ENCODE assay signal across 23 cellular contexts in the genomic region with DNA sequence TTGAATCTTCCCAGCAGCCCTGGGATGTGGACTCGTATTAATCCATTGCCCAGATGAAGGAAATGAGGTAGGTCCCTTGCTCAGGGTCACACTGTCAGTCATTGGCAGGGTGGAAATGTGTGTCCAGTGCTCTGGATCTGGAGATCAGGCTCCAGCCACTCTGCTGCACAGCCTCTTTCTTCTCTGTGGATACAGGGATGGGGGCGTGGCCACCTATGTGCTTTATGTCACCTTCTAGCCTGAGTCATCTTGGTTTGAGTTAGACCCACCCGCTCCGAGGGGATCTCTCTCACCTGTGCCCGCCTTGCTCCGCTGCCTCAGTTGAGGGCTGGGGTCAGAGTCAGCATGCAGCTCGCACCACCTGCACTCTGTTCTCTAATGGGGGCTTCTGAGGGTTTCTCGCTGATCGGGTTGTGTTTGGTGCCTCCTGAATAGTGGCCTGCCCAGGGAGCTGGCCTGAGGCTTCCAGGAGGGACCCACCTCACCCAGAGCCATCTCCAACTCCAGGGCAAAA.
"Had no signal": no experiment of that assay in that cellular context is flagged by ENCODE, and none has a peak within 500 bp of the region (broad histone marks: within the 10 kb centered on the region; RNA-seq: fewer than 3 reads in every experiment).

No MANE protein-coding gene starts in this region.

- H3K27me3 Mint-ChIP-seq: activated CD4-positive, alpha-beta T cell treated with anti-CD3 and anti-CD28 coated beads for 36 hours; activated naive CD8-positive, alpha-beta T cell treated with anti-CD3 and anti-CD28 coated beads for 36 hours; T-cell had no signal

- H3K27ac Mint-ChIP-seq: activated CD4-positive, alpha-beta T cell treated with anti-CD3 and anti-CD28 coated beads for 36 hours; activated naive CD8-positive, alpha-beta T cell treated with anti-CD3 and anti-CD28 coated beads for 36 hours; activated T-helper 1 cell treated with anti-CD3 and anti-CD28 coated beads, Interleukin-12 subunit alpha, Interleukin-12 subunit beta, Interleukin-2, Interleukin-4 antibody, amounts not matched to agents 30 ng/mL and 10 ng/mL and 1 ng/mL, durations not matched to agents 14 hours and 24 hours and 36 hours; immature natural killer cell; natural killer cell; T-cell; WTC11 had no signal

- H3K4me1 ChIP-seq: colonic mucosa, parathyroid adenoma, uterus had no signal

- H3K9me3 ChIP-seq: colonic mucosa, neutrophil, transverse colon, uterus had no signal

- H3K4me3 ChIP-seq: colonic mucosa, transverse colon, uterus had no signal

- H3K36me3 Mint-ChIP-seq: activated naive CD8-positive, alpha-beta T cell treated with anti-CD3 and anti-CD28 coated beads for 36 hours; natural killer cell had no signal

- H2AFZ ChIP-seq: parathyroid adenoma had no signal

- H3K4me1 Mint-ChIP-seq: immature natural killer cell had no signal

- H3K4me3 Mint-ChIP-seq: activated CD4-positive, alpha-beta T cell treated with anti-CD3 and anti-CD28 coated beads for 36 hours; activated naive CD8-positive, alpha-beta T cell treated with anti-CD3 and anti-CD28 coated beads for 36 hours; activated T-helper 1 cell treated with anti-CD3 and anti-CD28 coated beads, Interleukin-12 subunit alpha, Interleukin-12 subunit beta, Interleukin-2, Interleukin-4 antibody, amounts not matched to agents 30 ng/mL and 10 ng/mL and 1 ng/mL, durations not matched to agents 14 hours and 24 hours and 36 hours; immature natural killer cell; natural killer cell; T-cell; WTC11 had no signal

- DNase-seq: activated CD4-positive, alpha-beta T cell treated with anti-CD3 and anti-CD28 coated beads for 36 hours; activated CD4-positive, alpha-beta T cell treated with anti-CD3 and anti-CD28 coated beads, Interleukin-2, amount 50 U/mL, for 48 hours; activated gamma-delta T cell treated with Interleukin-2 at 50 U/mL for 16 hours; activated naive CD8-positive, alpha-beta T cell treated with anti-CD3 and anti-CD28 coated beads for 36 hours; activated T-cell treated with anti-CD3 and anti-CD28 coated beads for 4 hours; amniotic stem cell; central memory CD4-positive, alpha-beta T cell; colonic mucosa; immature natural killer cell; kidney glomerular epithelial cell; mesendoderm; natural killer cell; stimulated activated CD4-positive, alpha-beta T cell treated with anti-CD3 and anti-CD28 coated beads, Interleukin-12 subunit alpha, Interleukin-12 subunit beta, amount 100 ng/mL, for 4 hours; stimulated activated CD4-positive, alpha-beta T cell treated with anti-CD3 and anti-CD28 coated beads, Interleukin-1b, Interleukin-23, amount 100 ng/mL, for 48 hours; stimulated activated CD8-positive, alpha-beta memory T cell treated with anti-CD3 and anti-CD28 coated beads, Interleukin-4, amount 100 ng/mL, for 48 hours; stimulated activated naive CD4-positive, alpha-beta T cell treated with Interleukin-2 at 50 U/mL for 16 hours; T-cell; transverse colon; uterus had no signal

- H3K27ac ChIP-seq: colonic mucosa, neutrophil, parathyroid adenoma, transverse colon, uterus had no signal

- H3K27me3 ChIP-seq: colonic mucosa, neutrophil, transverse colon, uterus had no signal

- H3K36me3 ChIP-seq: colonic mucosa, uterus had no signal

- H3K9me3 Mint-ChIP-seq: activated naive CD8-positive, alpha-beta T cell treated with anti-CD3 and anti-CD28 coated beads for 36 hours; activated T-helper 1 cell treated with anti-CD3 and anti-CD28 coated beads, Interleukin-12 subunit alpha, Interleukin-12 subunit beta, Interleukin-2, Interleukin-4 antibody, amounts not matched to agents 30 ng/mL and 10 ng/mL and 1 ng/mL, durations not matched to agents 14 hours and 24 hours and 36 hours; immature natural killer cell; natural killer cell; T-cell; WTC11 had no signal

- ATAC-seq: activated CD4-positive, alpha-beta T cell treated with anti-CD3 and anti-CD28 coated beads for 36 hours; natural killer cell; T-cell; WTC11 had no signal

- H3K9ac ChIP-seq: parathyroid adenoma had no signal
